1 cellular context compared by ENCODE assay signal in genomic region chr6:33298773-33299236, GRCh38.
TF ChIP-seq lines count a peak whose summit lies in the region.

TSS of gene RGL2 (minus strand) at chr6:33298942. CDS start at chr6:33298610, 332 bp downstream.

TF ChIP-seq in K562, 482 proteins besides CTCF, POLR2A, EP300 and RAD21 (continued from another document and continues in another):
- TF ChIP-seq E4F1 (CRISPR knock-in tag; IDR thresholded peaks at IDR 0.05; ENCODE audit: borderline replicate concordance) (peak; percentile 37; the same call in 1 of the 2 replicates), BRD9 (IDR thresholded peaks at IDR 0.05; ENCODE audit: low read depth, partially characterized antibody) (no peak), CHCHD3 (CRISPR knock-in tag; IDR thresholded peaks at IDR 0.05) (no peak), ZNF311 (CRISPR knock-in tag; IDR thresholded peaks at IDR 0.05) (no peak), FOS (IDR thresholded peaks at IDR 0.05; ENCODE audit: extremely low read depth, insufficient read length) (no peak), ARID2 (IDR thresholded peaks at IDR 0.05) (no peak), ZNF175 (CRISPR knock-in tag; IDR thresholded peaks at IDR 0.05; ENCODE audit: low read depth) (no peak), NKRF (IDR thresholded peaks at IDR 0.05; ENCODE audit: borderline replicate concordance) (no peak), USF2 (CRISPR knock-in tag; IDR thresholded peaks at IDR 0.05) (no peak), ZKSCAN1 (IDR thresholded peaks at IDR 0.05; ENCODE audit: low read depth, low read length) (no peak), SIX5 (IDR thresholded peaks at IDR 0.05; ENCODE audit: borderline replicate concordance in 1 of 2, insufficient read depth in 1 of 2, low read depth in 1 of 2, low read length in 2 of 2) (no peak), ATF3 (IDR thresholded peaks at IDR 0.05) (no peak), ATF3 (CRISPR knock-in tag; conservative IDR thresholded peaks at IDR 0.05) (no peak), ZNF696 (CRISPR knock-in tag; conservative IDR thresholded peaks at IDR 0.05) (no peak), ZFPM2 (CRISPR knock-in tag; IDR thresholded peaks at IDR 0.05) (no peak), JUND (IDR thresholded peaks at IDR 0.05; ENCODE audit: borderline replicate concordance, low read depth, low read length) (no peak), JUND (tag; IDR thresholded peaks at IDR 0.05; ENCODE audit: borderline replicate concordance, low read depth, low read length) (no peak), TCF15 (CRISPR knock-in tag; IDR thresholded peaks at IDR 0.05) (no peak), CBX3 (IDR thresholded peaks at IDR 0.05; ENCODE audit: borderline replicate concordance in 1 of 2, low read length in 2 of 2) (no peak), BRF1 (IDR thresholded peaks at IDR 0.05; ENCODE audit: borderline replicate concordance, extremely low read depth, insufficient read length) (no peak), HMBOX1 (IDR thresholded peaks at IDR 0.05) (0 out of 2 replicates have a peak, but pooled peaks have one; percentile 3), ARID3B (CRISPR knock-in tag; IDR thresholded peaks at IDR 0.05; ENCODE audit: borderline replicate concordance) (no peak), SRSF1 (IDR thresholded peaks at IDR 0.05; ENCODE audit: low read depth, low read length) (no peak), U2AF2 (optimal IDR thresholded peaks at IDR 0.05; ENCODE audit: low read depth, low read length) (no peak), HDAC6 (IDR thresholded peaks at IDR 0.05; ENCODE audit: low read depth, low read length) (no peak), PATZ1 (CRISPR knock-in tag; IDR thresholded peaks at IDR 0.05; ENCODE audit: borderline replicate concordance) (peak; percentile 74; the same call in 1 of the 2 replicates), LCOR (CRISPR knock-in tag; IDR thresholded peaks at IDR 0.05) (no peak), NCOA1 (IDR thresholded peaks at IDR 0.05; ENCODE audit: low read depth) (no peak; the same call in 1 of the 2 replicates), HIVEP1 (CRISPR knock-in tag; IDR thresholded peaks at IDR 0.05) (no peak), MCM3 (IDR thresholded peaks at IDR 0.05) (no peak), EZH2 (IDR thresholded peaks at IDR 0.05; ENCODE audit: borderline replicate concordance, low read depth, low read length) (no peak), POLR2AphosphoS5 (IDR thresholded peaks at IDR 0.05; ENCODE audit: control insufficient read depth, insufficient read depth, low read depth, low read length) (no peak), SMARCC2 (IDR thresholded peaks at IDR 0.05; ENCODE audit: low read depth) (no peak), ATF2 (CRISPR knock-in tag; IDR thresholded peaks at IDR 0.05) (no peak), ZBTB43 (CRISPR knock-in tag; IDR thresholded peaks at IDR 0.05) (no peak), FUS (optimal IDR thresholded peaks at IDR 0.05; ENCODE audit: low read depth, low read length) (no peak), MCM7 (IDR thresholded peaks at IDR 0.05) (no peak), ZNF436 (CRISPR knock-in tag; IDR thresholded peaks at IDR 0.05) (no peak), PHTF2 (CRISPR knock-in tag; IDR thresholded peaks at IDR 0.05) (no peak), FOXO4 (CRISPR knock-in tag; IDR thresholded peaks at IDR 0.05) (0 out of 2 replicates have a peak, but pooled peaks have one; percentile 75), MYNN (IDR thresholded peaks at IDR 0.05) (no peak), MYNN (CRISPR knock-in tag; IDR thresholded peaks at IDR 0.05) (no peak)
